In genomic region chr12:108234155-108234554, GRCh38 we compare ENCODE assay signal across 15 cellular contexts.
DNase-seq lines count a peak whose midpoint lies in the region; ATAC-seq, FAIRE-seq and TF ChIP-seq lines count a peak whose summit lies in the region.
"Had no signal": no experiment of that assay in that cellular context is flagged by ENCODE, and none has a peak within 500 bp of the region (broad histone marks: within the 10 kb centered on the region; RNA-seq: fewer than 3 reads in every experiment).

No MANE protein-coding gene starts in this region.

- no peak overlapping the region for H3K4me2 ChIP-seq in HepG2 (ENCODE audit: low read depth, low read length)
- no peak overlapping the region for H3K4me2 ChIP-seq in Karpas-422 (ENCODE audit: low read depth, low read length, poor library complexity, severe bottlenecking)

- TF ChIP-seq RAD21 in HepG2 (CRISPR knock-in tag; IDR thresholded peaks at IDR 0.05) = no peak

- no peak overlapping the region for H3K27ac ChIP-seq in A673 (ENCODE audit: low read depth, low read length, poor library complexity, severe bottlenecking)
- no peak overlapping the region for H3K27ac ChIP-seq in brain microvascular endothelial cell
- H3K27ac ChIP-seq in HepG2 (ENCODE audit: extremely low read length, insufficient read depth, low read length) = no peak overlapping the region
- no peak overlapping the region for H3K27ac ChIP-seq in Karpas-422 (ENCODE audit: low read length)
- H3K27ac ChIP-seq in ovary = no peak overlapping the region
- no peak overlapping the region for H3K27ac ChIP-seq in pancreas
- H3K27ac ChIP-seq: HL-60 had no signal

- FAIRE-seq in HepG2 (lab: Jason Lieb, UNC) = no peak
- no peak for FAIRE-seq in pancreas (lab: Jason Lieb, UNC)
- FAIRE-seq: endometrium had no signal

- H3K36me3 ChIP-seq in A673 (ENCODE audit: insufficient read depth, low read length, poor library complexity, severe bottlenecking) = no peaks in the 10 kb centered on the region
- no peaks in the 10 kb centered on the region for H3K36me3 ChIP-seq in brain microvascular endothelial cell (replicated peaks)
- H3K36me3 ChIP-seq in HepG2 (replicated peaks in 1 of 2; ENCODE audit: control insufficient read depth in 1 of 2, insufficient read depth in 2 of 2, low read length in 2 of 2) = no peaks in the 10 kb centered on the region
- H3K36me3 ChIP-seq in Karpas-422 (ENCODE audit: insufficient read depth, low read length) = no peaks in the 10 kb centered on the region
- no peaks in the 10 kb centered on the region for H3K36me3 ChIP-seq in ovary
- H3K36me3 ChIP-seq in pancreas = no peaks in the 10 kb centered on the region

- no peak for TF ChIP-seq EP300 in HepG2 (IDR thresholded peaks at IDR 0.05; ENCODE audit: low read depth in 2 of 2, low read length in 2 of 2)
- TF ChIP-seq EP300 in HepG2 (CRISPR knock-in tag; IDR thresholded peaks at IDR 0.05; ENCODE audit: borderline replicate concordance) = no peak
- no peak for TF ChIP-seq EP300 in ovary (IDR thresholded peaks at IDR 0.05)

- H3K4me1 ChIP-seq in A673 (ENCODE audit: insufficient read depth, low read length, poor library complexity, severe bottlenecking) = no peaks in the 10 kb centered on the region
- no peaks in the 10 kb centered on the region for H3K4me1 ChIP-seq in HepG2 (ENCODE audit: insufficient read depth, low read length)
- H3K4me1 ChIP-seq in Karpas-422 (ENCODE audit: low read length) = no peaks in the 10 kb centered on the region
- no peaks in the 10 kb centered on the region for H3K4me1 ChIP-seq in ovary (ENCODE audit: insufficient read depth)
- H3K4me1 ChIP-seq in pancreas = no peaks in the 10 kb centered on the region

- peak; percentile 38; the same call in 1 of the 2 replicates for TF ChIP-seq CTCF in A673 (conservative IDR thresholded peaks at IDR 0.05; ENCODE audit: low read depth, low read length)
- peak; percentile 15; the same call in 1 of the 3 replicates for TF ChIP-seq CTCF in GM12872 (IDR thresholded peaks at IDR 0.05; ENCODE audit: insufficient read depth, low read depth, low read length)
- TF ChIP-seq CTCF in brain microvascular endothelial cell (IDR thresholded peaks at IDR 0.05; ENCODE audit: low read depth, low read length, missing control alignments) = peak; percentile 27
- peak; percentile 41; the same call in 1 of the 2 replicates for TF ChIP-seq CTCF in HepG2 (CRISPR knock-in tag; IDR thresholded peaks at IDR 0.05)
- TF ChIP-seq CTCF in ovary (IDR thresholded peaks at IDR 0.05) = no peak
- no peak for TF ChIP-seq CTCF in pancreas (IDR thresholded peaks at IDR 0.05)

- BruUV-seq in A673 (replicated peaks; lab: Mats Ljungman, UMichigan) = no TSS peak
- no TSS peak for BruUV-seq in HepG2 (replicated peaks; lab: Mats Ljungman, UMichigan)

- peak; percentile 17 for DNase-seq in A673 (ENCODE audit: low spot score)
- no peak for DNase-seq in brain microvascular endothelial cell
- DNase-seq in HepG2 (ENCODE audit: low spot score) = no peak
- no peak for DNase-seq in Karpas-422
- no peak for DNase-seq in ovary
- DNase-seq in pancreas = no peak
- DNase-seq in stimulated activated naive CD4-positive, alpha-beta T cell treated with Interleukin-2 at 50 U/mL for 16 hours (lab: John Stamatoyannopoulos, UW) = no peak
- DNase-seq: activated CD8-positive, alpha-beta memory T cell treated with anti-CD3 and anti-CD28 coated beads, Interleukin-2, amount 10 ng/mL, durations not matched to agents 7 days and 5 days; activated naive CD8-positive, alpha-beta T cell treated with anti-CD3 and anti-CD28 coated beads, Interleukin-2, amount 50 U/mL, for 24 hours; NCI-H1105; NCI-H748 treated with DMSO at 0.1 percent for 48 hours had no signal

- in situ Hi-C loops in brain microvascular endothelial cell (cut with HindIII; ENCODE audit: low pct_ligation_motif_present, low sequenced_read_pairs) = no loop called here
- in situ Hi-C loops in HepG2 (cut with HindIII; ENCODE audit: extremely low pct_ligation_motif_present, low pct_unique_long_range_greater_than_20kb) = no loop called here

- H3K9me3 ChIP-seq in A673 (ENCODE audit: low read depth, low read length, poor library complexity, severe bottlenecking) (peaks cover 8% of the 10 kb centered on the region), HepG2 (ENCODE audit: low read length) (no peaks in the 10 kb centered on the region), Karpas-422 (ENCODE audit: low read length) (no peaks in the 10 kb centered on the region), ovary (no peaks in the 10 kb centered on the region), pancreas (no peaks in the 10 kb centered on the region)

- no peak for TF ChIP-seq POLR2A in HepG2 (IDR thresholded peaks at IDR 0.05; ENCODE audit: insufficient read depth in 1 of 2, low read depth in 2 of 2, low read length in 2 of 2)
- no peak for TF ChIP-seq POLR2A in ovary (IDR thresholded peaks at IDR 0.05)

- no peak overlapping the region for H3K4me3 ChIP-seq in A673 (ENCODE audit: low read depth, low read length, poor library complexity, severe bottlenecking)
- no peak overlapping the region for H3K4me3 ChIP-seq in brain microvascular endothelial cell (ENCODE audit: low read depth, low read length)
- no peak overlapping the region for H3K4me3 ChIP-seq in HepG2 (replicated peaks in 1 of 3; ENCODE audit: insufficient read depth in 1 of 3, low read depth in 2 of 3, low read length in 3 of 3)
- no peak overlapping the region for H3K4me3 ChIP-seq in Karpas-422 (ENCODE audit: low read length)
- H3K4me3 ChIP-seq in ovary = no peak overlapping the region
- H3K4me3 ChIP-seq in pancreas = no peak overlapping the region

- H4K20me1 ChIP-seq in HepG2 (ENCODE audit: insufficient read depth, low read length) = no peaks in the 10 kb centered on the region
- H4K20me1 ChIP-seq in Karpas-422 (ENCODE audit: insufficient read depth, low read depth, low read length) = no peaks in the 10 kb centered on the region

- H2AFZ ChIP-seq in HepG2 (ENCODE audit: low read length) (no peak overlapping the region), Karpas-422 (ENCODE audit: low read length) (no peak overlapping the region)

- POLR2A ChIA-PET in A673 (lab: Charles Lee; ENCODE audit: low non-redundant PET) (no interaction called here), HepG2 (lab: Yijun Ruan, JAX) (no interaction called here)

- no peaks in the 10 kb centered on the region for H3K79me2 ChIP-seq in HepG2 (ENCODE audit: insufficient read depth, low read length)
- H3K79me2 ChIP-seq in Karpas-422 (ENCODE audit: low read length) = no peaks in the 10 kb centered on the region

- WGBS in HepG2 (ENCODE audit: low lambda C conversion rate) = 21% methylated on average over 6 of the region's 6 CpGs
- WGBS in ovary, 3 donors = 67 to 77% (median 69%) methylated on average over 6 of the region's 6 CpGs
- 71 to 76% methylated on average over 6 of the region's 6 CpGs for WGBS in pancreas, 2 donors

- intact Hi-C loops in A673 (cut with micrococcal nuclease; ENCODE audit: unreplicated experiment) (no loop called here), HepG2 (cut with micrococcal nuclease; ENCODE audit: unreplicated experiment) (no loop called here), ovary (cut with DNase I) (no loop called here), pancreas (cut with DNase I) (loop anchor here in 1 of 3 donors (10.0 kb wide), 1 partner anchor 141 kb away; no protein-coding TSS in a partner anchor)

- H3K9ac ChIP-seq in HepG2 (ENCODE audit: insufficient read depth, low read depth, low read length) (no peak overlapping the region), Karpas-422 (ENCODE audit: low read length) (no peak overlapping the region)

- H3K9me2 ChIP-seq in Karpas-422 (replicated peaks; ENCODE audit: insufficient read depth, low read length) = no peaks in the 10 kb centered on the region

- CTCF ChIA-PET in A673 (lab: Charles Lee) (no interaction called here), HepG2 (lab: Yijun Ruan, JAX; ENCODE audit: low intra/inter-chr PET ratio, low total read pairs) (no interaction called here)

- peaks cover 43% of the 10 kb centered on the region for H3K27me3 ChIP-seq in A673 (replicated peaks; ENCODE audit: insufficient read depth, low read depth, low read length, poor library complexity)
- H3K27me3 ChIP-seq in brain microvascular endothelial cell (replicated peaks) = no peaks in the 10 kb centered on the region
- H3K27me3 ChIP-seq in HepG2 (ENCODE audit: control insufficient read depth in 1 of 2, insufficient read depth in 2 of 2, low read length in 2 of 2) = peaks cover 0 to 9% of the 10 kb centered on the region in 2 experiments; a peak in 1 of 5 replicates
- no peaks in the 10 kb centered on the region for H3K27me3 ChIP-seq in Karpas-422 (ENCODE audit: low read length)
- no peaks in the 10 kb centered on the region for H3K27me3 ChIP-seq in ovary
- no peaks in the 10 kb centered on the region for H3K27me3 ChIP-seq in pancreas

- ATAC-seq in HepG2 (no peak), pancreas (no peak)
- ATAC-seq: activated CD8-positive, alpha-beta memory T cell treated with anti-CD3 and anti-CD28 coated beads, Interleukin-2, amount 10 ng/mL, durations not matched to agents 7 days and 5 days; activated naive CD8-positive, alpha-beta T cell treated with anti-CD3 and anti-CD28 coated beads, Interleukin-2, amount 50 U/mL, for 24 hours; stimulated activated effector memory CD8-positive, alpha-beta T cell treated with anti-CD3 and anti-CD28 coated beads, Interleukin-12 subunit alpha, Interleukin-12 subunit beta, amount 100 ng/mL, for 72 hours had no signal

TF ChIP-seq in HepG2, 621 proteins besides CTCF, POLR2A, EP300 and RAD21:
- TF ChIP-seq FOXJ3 (CRISPR knock-in tag; IDR thresholded peaks at IDR 0.05; ENCODE audit: borderline replicate concordance) (no peak), STAG1 (CRISPR knock-in tag; IDR thresholded peaks at IDR 0.05) (peak; percentile 26)

Comparison
In these comparisons a context has a peak if more than half of its experiments do, and no peak if none do; other contexts are left out.
1. CTCF ChIP-seq: peak in A673 (single experiment), GM12872 (single experiment), brain microvascular endothelial cell (single experiment) and HepG2 (single experiment); none in ovary (0 of 3) and pancreas (0 of 4).